In genomic region chr3:117193390-117193789, GRCh38 we compare ENCODE assay signal across 13 cellular contexts.
DNase-seq lines count a peak whose midpoint lies in the region; ATAC-seq and TF ChIP-seq lines count a peak whose summit lies in the region.
"Had no signal": no experiment of that assay in that cellular context is flagged by ENCODE, and none has a peak within 500 bp of the region (broad histone marks: within the 10 kb centered on the region; RNA-seq: fewer than 3 reads in every experiment).

No MANE protein-coding gene starts in this region.

- TF ChIP-seq CTCF in brain microvascular endothelial cell (IDR thresholded peaks at IDR 0.05; ENCODE audit: low read depth, low read length, missing control alignments) (peak; percentile 58), neural crest cell (conservative IDR thresholded peaks at IDR 0.05) (peak; percentile 52)

- no peak overlapping the region for H3K4me3 ChIP-seq in brain microvascular endothelial cell (ENCODE audit: low read depth, low read length)
- H3K4me3 ChIP-seq: cardiac muscle cell, right atrium auricular region had no signal

- ATAC-seq in GM21423 (IDR thresholded peaks at IDR 0.05; ENCODE audit: unreplicated experiment) (no peak), GM18858 (IDR thresholded peaks at IDR 0.05; ENCODE audit: unreplicated experiment) (no peak)
- ATAC-seq: esophagus mucosa had no signal

- H3K9me3 Mint-ChIP-seq in neural crest cell, result no peaks in the 10 kb centered on the region
- H3K9me3 Mint-ChIP-seq: activated CD4-positive, alpha-beta T cell treated with anti-CD3 and anti-CD28 coated beads, Interleukin-2, amount 10 ng/mL, durations not matched to agents 7 days and 5 days had no signal

- no peaks in the 10 kb centered on the region for H3K4me1 Mint-ChIP-seq in neural crest cell
- H3K4me1 Mint-ChIP-seq: activated CD4-positive, alpha-beta T cell treated with anti-CD3 and anti-CD28 coated beads, Interleukin-2, amount 10 ng/mL, durations not matched to agents 7 days and 5 days had no signal

- H3K27ac Mint-ChIP-seq in neural crest cell (ENCODE audit: unreplicated experiment), result no peak overlapping the region
- H3K27ac Mint-ChIP-seq: activated CD4-positive, alpha-beta T cell treated with anti-CD3 and anti-CD28 coated beads, Interleukin-2, amount 10 ng/mL, durations not matched to agents 7 days and 5 days had no signal

- DNase-seq in DMS53 (lab: John Stamatoyannopoulos, UW) (peak; percentile 57), HT-29 (ENCODE audit: low spot score) (peak; percentile 16), brain microvascular endothelial cell (no peak), neural crest cell (ENCODE audit: low read depth, low spot score) (no peak), KBM-7 (no peak)
- DNase-seq: activated CD4-positive, alpha-beta T cell treated with anti-CD3 and anti-CD28 coated beads, Interleukin-2, amount 10 ng/mL, durations not matched to agents 7 days and 5 days; activated effector memory CD4-positive, alpha-beta T cell treated with anti-CD3 and anti-CD28 coated beads, Interleukin-2, amount 50 U/mL, for 16 hours; DND-41 had no signal

- H3K27me3 Mint-ChIP-seq in neural crest cell (ENCODE audit: low read depth), result no peaks in the 10 kb centered on the region
- H3K27me3 Mint-ChIP-seq: activated CD4-positive, alpha-beta T cell treated with anti-CD3 and anti-CD28 coated beads, Interleukin-2, amount 10 ng/mL, durations not matched to agents 7 days and 5 days had no signal

- no peaks in the 10 kb centered on the region for H3K36me3 ChIP-seq in brain microvascular endothelial cell (replicated peaks)
- H3K36me3 ChIP-seq: cardiac muscle cell, right atrium auricular region had no signal

- in situ Hi-C loops in brain microvascular endothelial cell (cut with HindIII; ENCODE audit: low pct_ligation_motif_present, low sequenced_read_pairs) (no loop called here), KBM-7 (cut with MboI; ENCODE audit: low pct_unique_long_range_greater_than_20kb, low sequenced_read_pairs) (no loop called here)

- H3K27ac ChIP-seq in brain microvascular endothelial cell, result no peak overlapping the region
- H3K27ac ChIP-seq: cardiac muscle cell, right atrium auricular region had no signal

- H3K4me3 Mint-ChIP-seq in neural crest cell, result no peak overlapping the region
- H3K4me3 Mint-ChIP-seq: activated CD4-positive, alpha-beta T cell treated with anti-CD3 and anti-CD28 coated beads, Interleukin-2, amount 10 ng/mL, durations not matched to agents 7 days and 5 days had no signal

- no peaks in the 10 kb centered on the region for H3K36me3 Mint-ChIP-seq in neural crest cell (ENCODE audit: low read depth)

- H3K27me3 ChIP-seq in brain microvascular endothelial cell (replicated peaks), result no peaks in the 10 kb centered on the region
- H3K27me3 ChIP-seq: cardiac muscle cell, right atrium auricular region had no signal

Comparison
In these comparisons a context has a peak if more than half of its experiments do, and no peak if none do; other contexts are left out.
1. DNase-seq: peak in DMS53 (single experiment) and HT-29 (single experiment); none in brain microvascular endothelial cell (single experiment), neural crest cell (single experiment) and KBM-7 (single experiment).